ENCODE assay signal across 9 cellular contexts in genomic region chr16:1188781-1189189, GRCh38. TPM values are rescaled to one million over a fixed set of nuclear protein-coding genes. Genes with fewer than 3 reads are reported as not detected.
DNase-seq lines count a peak whose midpoint lies in the region; ATAC-seq, FAIRE-seq and TF ChIP-seq lines count a peak whose summit lies in the region.
"Had no signal": no experiment of that assay in that cellular context is flagged by ENCODE, and none has a peak within 500 bp of the region (broad histone marks: within the 10 kb centered on the region; RNA-seq: fewer than 3 reads in every experiment).

No MANE protein-coding gene starts in this region.

- DNase-seq in Right ventricle myocardium superior: peak; percentile 64
- DNase-seq in right atrium auricular region (ENCODE audit: low spot score): no peak
- peak; percentile 65 for DNase-seq in activated CD4-positive, alpha-beta T cell treated with anti-CD3 and anti-CD28 coated beads, Interleukin-2, amount 10 ng/mL, durations not matched to agents 7 days and 5 days
- peak; percentile 20 for DNase-seq in epithelial cell of esophagus (ENCODE audit: low read depth)
- peak; percentile 40 to 91 (median 72) for DNase-seq in pancreas
- DNase-seq in NCI-H524 treated with DMSO at 0.1 percent for 48 hours (lab: John Stamatoyannopoulos, UW): no peak

- intact Hi-C loops in Right ventricle myocardium superior (cut with DNase I): no loop called here
- intact Hi-C loops in pancreas (cut with DNase I): no loop called here

- H3K4me3 Mint-ChIP-seq in activated CD4-positive, alpha-beta T cell treated with anti-CD3 and anti-CD28 coated beads, Interleukin-2, amount 10 ng/mL, durations not matched to agents 7 days and 5 days: no peak overlapping the region
- H3K4me3 Mint-ChIP-seq: T-helper 1 cell treated with Interleukin-12 subunit alpha and Interleukin-12 subunit beta and Interleukin-4 antibody, amounts not matched to agents 30 μg/mL and 1 μg/mL, for 36 hours had no signal

- 29 to 30% methylated on average over 14 of the region's 14 CpGs for WGBS in pancreas, 2 donors

- no peaks in the 10 kb centered on the region for H3K9me3 Mint-ChIP-seq in activated CD4-positive, alpha-beta T cell treated with anti-CD3 and anti-CD28 coated beads, Interleukin-2, amount 10 ng/mL, durations not matched to agents 7 days and 5 days
- H3K9me3 Mint-ChIP-seq: T-helper 1 cell treated with Interleukin-12 subunit alpha and Interleukin-12 subunit beta and Interleukin-4 antibody, amounts not matched to agents 30 μg/mL and 1 μg/mL, for 36 hours had no signal

- no peaks in the 10 kb centered on the region for H3K36me3 ChIP-seq in right atrium auricular region
- H3K36me3 ChIP-seq in pancreas: no peaks in the 10 kb centered on the region

- H3K27ac Mint-ChIP-seq in activated CD4-positive, alpha-beta T cell treated with anti-CD3 and anti-CD28 coated beads, Interleukin-2, amount 10 ng/mL, durations not matched to agents 7 days and 5 days: no peak overlapping the region
- H3K27ac Mint-ChIP-seq: T-helper 1 cell treated with Interleukin-12 subunit alpha and Interleukin-12 subunit beta and Interleukin-4 antibody, amounts not matched to agents 30 μg/mL and 1 μg/mL, for 36 hours had no signal

- H3K9me3 ChIP-seq in right atrium auricular region (no peaks in the 10 kb centered on the region), pancreas (no peaks in the 10 kb centered on the region)

- TF ChIP-seq CTCF in right atrium auricular region (IDR thresholded peaks at IDR 0.05) (no peak), epithelial cell of esophagus (IDR thresholded peaks at IDR 0.05; ENCODE audit: insufficient read depth, low read depth, low read length, missing control alignments) (no peak), pancreas (IDR thresholded peaks at IDR 0.05) (no peak)

- H3K4me1 ChIP-seq in right atrium auricular region (no peaks in the 10 kb centered on the region), pancreas (no peaks in the 10 kb centered on the region)

- H3K4me3 ChIP-seq in right atrium auricular region (no peak overlapping the region), epithelial cell of esophagus (ENCODE audit: low read length) (no peak overlapping the region), pancreas (no peak overlapping the region)

- no peaks in the 10 kb centered on the region for H3K36me3 Mint-ChIP-seq in activated CD4-positive, alpha-beta T cell treated with anti-CD3 and anti-CD28 coated beads, Interleukin-2, amount 10 ng/mL, durations not matched to agents 7 days and 5 days (ENCODE audit: low read depth)

- H3K27me3 Mint-ChIP-seq in activated CD4-positive, alpha-beta T cell treated with anti-CD3 and anti-CD28 coated beads, Interleukin-2, amount 10 ng/mL, durations not matched to agents 7 days and 5 days: no peaks in the 10 kb centered on the region

- no peaks in the 10 kb centered on the region for H3K4me1 Mint-ChIP-seq in activated CD4-positive, alpha-beta T cell treated with anti-CD3 and anti-CD28 coated beads, Interleukin-2, amount 10 ng/mL, durations not matched to agents 7 days and 5 days

- H3K27me3 ChIP-seq in right atrium auricular region (no peaks in the 10 kb centered on the region), pancreas (no peaks in the 10 kb centered on the region)

- POLR2A ChIA-PET in activated CD4-positive, alpha-beta T cell treated with anti-CD3 and anti-CD28 coated beads, Interleukin-2, amount 10 ng/mL, durations not matched to agents 7 days and 5 days (lab: Charles Lee): no interaction called here

- CTCF ChIA-PET in activated CD4-positive, alpha-beta T cell treated with anti-CD3 and anti-CD28 coated beads, Interleukin-2, amount 10 ng/mL, durations not matched to agents 7 days and 5 days (lab: Charles Lee): interaction anchor here (1.1 kb wide), 1 partner anchor 85 kb away, joined by 3 read pairs; no protein-coding TSS in a partner anchor

- FAIRE-seq in pancreas (lab: Jason Lieb, UNC): no peak

- H3K27ac ChIP-seq in right atrium auricular region (no peak overlapping the region), pancreas (no peak overlapping the region)

- peak; percentile 81 for ATAC-seq in Right ventricle myocardium superior (ENCODE audit: poor library complexity)
- ATAC-seq in pancreas: peak; percentile 70 to 92 (median 78)
- ATAC-seq in HG03442 (IDR thresholded peaks at IDR 0.05; ENCODE audit: unreplicated experiment): no peak
- no peak for ATAC-seq in HG03108 (IDR thresholded peaks at IDR 0.05; ENCODE audit: unreplicated experiment)

RNA-seq across cellular contexts. Expression of gene CACNA1H, which starts 35.9 kb away (rescaled TPM):
- total RNA-seq in Right ventricle myocardium superior: 4.2 TPM
- 1 to 10 TPM; 7.0 to 9.4 TPM for total RNA-seq in right atrium auricular region
- 1 to 10 TPM; 3.2 to 3.6 TPM for total RNA-seq in activated CD4-positive, alpha-beta T cell treated with anti-CD3 and anti-CD28 coated beads, Interleukin-2, amount 10 ng/mL, durations not matched to agents 7 days and 5 days
- total RNA-seq in pancreas: 1 to 10 TPM; 2.5 to 5.4 (median 3.6) TPM
- polyA plus RNA-seq in pancreas: 10 to 100 TPM; 12.8 to 20.5 TPM

RNA-seq across cellular contexts. Expression of gene TPSG1, which starts 36.3 kb away (rescaled TPM):
- total RNA-seq in Right ventricle myocardium superior (0.19 TPM), right atrium auricular region (not detected), pancreas (under 1 TPM in 1 of 6 donors, not detected in 5; 0.26 TPM)
- total RNA-seq in activated CD4-positive, alpha-beta T cell treated with anti-CD3 and anti-CD28 coated beads, Interleukin-2, amount 10 ng/mL, durations not matched to agents 7 days and 5 days: not detected
- polyA plus RNA-seq in pancreas: under 1 TPM in 1 of 2 donors, not detected in 1; 0.12 TPM

RNA-seq across cellular contexts. Expression of gene TPSB2, which starts 41.2 kb away (rescaled TPM):
- total RNA-seq in Right ventricle myocardium superior (10.1 TPM), right atrium auricular region (10 to 100 TPM in 1 of 2 donors, 1 to 10 TPM in 1; 1.2 to 12.5 TPM), pancreas (1 to 10 TPM in 5 of 6 donors, under 1 TPM in 1; 0.69 to 9.9 (median 4.8) TPM)
- not detected for total RNA-seq in activated CD4-positive, alpha-beta T cell treated with anti-CD3 and anti-CD28 coated beads, Interleukin-2, amount 10 ng/mL, durations not matched to agents 7 days and 5 days
- 10 to 100 TPM in 1 of 2 donors, 1 to 10 TPM in 1; 2.4 to 12.2 TPM for polyA plus RNA-seq in pancreas

RNA-seq across cellular contexts. Expression of gene TPSAB1, which starts 51.7 kb away (rescaled TPM):
- total RNA-seq in Right ventricle myocardium superior (7.1 TPM), right atrium auricular region (1 to 10 TPM; 2.6 to 8.9 TPM), pancreas (10 to 100 TPM in 1 of 6 donors, 1 to 10 TPM in 5; 1.1 to 17.0 (median 4.9) TPM)
- total RNA-seq in activated CD4-positive, alpha-beta T cell treated with anti-CD3 and anti-CD28 coated beads, Interleukin-2, amount 10 ng/mL, durations not matched to agents 7 days and 5 days: not detected
- 10 to 100 TPM in 1 of 2 donors, 1 to 10 TPM in 1; 1.3 to 14.5 TPM for polyA plus RNA-seq in pancreas

Comparison
In these comparisons a context has a peak if more than half of its experiments do, and no peak if none do; other contexts are left out.
1. DNase-seq: peak in Right ventricle myocardium superior (single experiment), activated CD4-positive, alpha-beta T cell treated with anti-CD3 and anti-CD28 coated beads, Interleukin-2, amount 10 ng/mL, durations not matched to agents 7 days and 5 days (single experiment), epithelial cell of esophagus (single experiment) and pancreas (6 of 6); none in right atrium auricular region (single experiment) and NCI-H524 treated with DMSO at 0.1 percent for 48 hours (single experiment).
2. ATAC-seq: peak in Right ventricle myocardium superior (single experiment) and pancreas (4 of 4); none in HG03442 (single experiment) and HG03108 (single experiment).